Comparison of ENCODE assay signal across 13 cellular contexts in the genomic region with DNA sequence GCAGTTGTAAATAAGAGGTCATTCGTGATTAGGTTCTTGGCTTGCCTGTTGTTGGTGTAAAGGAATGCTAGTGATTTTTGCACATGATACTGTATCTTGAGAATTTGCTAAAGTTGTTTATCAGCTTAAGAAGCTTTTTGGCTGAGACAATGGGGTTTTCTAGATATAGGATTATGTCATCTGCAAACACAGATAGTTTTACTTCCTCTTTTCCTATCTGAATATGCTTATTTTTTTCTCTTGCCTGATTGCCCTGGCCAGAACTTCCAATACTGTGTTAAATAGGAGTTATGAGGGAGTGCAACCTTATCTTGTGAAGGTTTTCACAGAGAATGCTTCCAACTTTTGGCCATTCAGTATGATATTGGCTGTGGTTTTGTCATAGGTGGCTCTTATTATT.
DNase-seq lines count a peak whose midpoint lies in the region; ATAC-seq lines count a peak whose summit lies in the region.
"Had no signal": no experiment of that assay in that cellular context is flagged by ENCODE, and none has a peak within 500 bp of the region (broad histone marks: within the 10 kb centered on the region; RNA-seq: fewer than 3 reads in every experiment).

No MANE protein-coding gene starts in this region.

- ATAC-seq in GM19467 (IDR thresholded peaks at IDR 0.05; ENCODE audit: unreplicated experiment) (peak; percentile 73), HG02981 (IDR thresholded peaks at IDR 0.05; ENCODE audit: unreplicated experiment) (peak; percentile 80)
- ATAC-seq in activated T-helper 17 cell treated with anti-CD3 and anti-CD28 coated beads, Interleukin-2, amount 50 U/mL, for 72 hours (replicated peaks): no peak
- ATAC-seq: pancreas had no signal

- no peak overlapping the region for H3K4me3 Mint-ChIP-seq in activated T-helper 17 cell treated with anti-CD3 and anti-CD28 coated beads, Interleukin-2, amount 50 U/mL, for 72 hours
- H3K4me3 Mint-ChIP-seq in activated naive CD8-positive, alpha-beta T cell treated with anti-CD3 and anti-CD28 coated beads for 36 hours: no peak overlapping the region

- no peaks in the 10 kb centered on the region for H3K4me1 Mint-ChIP-seq in activated T-helper 17 cell treated with anti-CD3 and anti-CD28 coated beads, Interleukin-2, amount 50 U/mL, for 72 hours
- no peaks in the 10 kb centered on the region for H3K4me1 Mint-ChIP-seq in activated naive CD8-positive, alpha-beta T cell treated with anti-CD3 and anti-CD28 coated beads for 36 hours

- H3K36me3 Mint-ChIP-seq in activated T-helper 17 cell treated with anti-CD3 and anti-CD28 coated beads, Interleukin-2, amount 50 U/mL, for 72 hours (ENCODE audit: low read depth): no peaks in the 10 kb centered on the region
- no peaks in the 10 kb centered on the region for H3K36me3 Mint-ChIP-seq in activated naive CD8-positive, alpha-beta T cell treated with anti-CD3 and anti-CD28 coated beads for 36 hours

- H3K9me3 Mint-ChIP-seq in activated T-helper 17 cell treated with anti-CD3 and anti-CD28 coated beads, Interleukin-2, amount 50 U/mL, for 72 hours: peaks cover 22% of the 10 kb centered on the region
- H3K9me3 Mint-ChIP-seq in activated naive CD8-positive, alpha-beta T cell treated with anti-CD3 and anti-CD28 coated beads for 36 hours: peaks cover 5% of the 10 kb centered on the region

- H3K27ac Mint-ChIP-seq in activated T-helper 17 cell treated with anti-CD3 and anti-CD28 coated beads, Interleukin-2, amount 50 U/mL, for 72 hours: no peak overlapping the region
- no peak overlapping the region for H3K27ac Mint-ChIP-seq in activated naive CD8-positive, alpha-beta T cell treated with anti-CD3 and anti-CD28 coated beads for 36 hours

- DNase-seq in CMK (ENCODE audit: low read depth) (peak; percentile 42), MV-4-11 (lab: John Stamatoyannopoulos, UW) (peak; percentile 70), NCI-H1417 (lab: John Stamatoyannopoulos, UW) (no peak)
- no peak for DNase-seq in stimulated activated CD4-positive, alpha-beta T cell treated with anti-CD3 and anti-CD28 coated beads, Interleukin-4, amount 100 ng/mL, for 4 hours
- no peak for DNase-seq in activated naive CD8-positive, alpha-beta T cell treated with anti-CD3 and anti-CD28 coated beads for 36 hours
- DNase-seq: activated T-cell treated with anti-CD3 and anti-CD28 coated beads for 4 hours; hippocampal formation; NCI-H1417 treated with DMSO at 0.1 percent for 48 hours; pancreas; stimulated activated naive CD4-positive, alpha-beta T cell treated with Interleukin-2 at 50 U/mL for 16 hours had no signal

- H3K27me3 Mint-ChIP-seq in activated T-helper 17 cell treated with anti-CD3 and anti-CD28 coated beads, Interleukin-2, amount 50 U/mL, for 72 hours: no peaks in the 10 kb centered on the region
- no peaks in the 10 kb centered on the region for H3K27me3 Mint-ChIP-seq in activated naive CD8-positive, alpha-beta T cell treated with anti-CD3 and anti-CD28 coated beads for 36 hours

Comparison
In these comparisons a context has a peak if more than half of its experiments do, and no peak if none do; other contexts are left out.
1. DNase-seq: peak in CMK (single experiment) and MV-4-11 (single experiment); none in NCI-H1417 (0 of 3), stimulated activated CD4-positive, alpha-beta T cell treated with anti-CD3 and anti-CD28 coated beads, Interleukin-4, amount 100 ng/mL, for 4 hours (0 of 2) and activated naive CD8-positive, alpha-beta T cell treated with anti-CD3 and anti-CD28 coated beads for 36 hours (single experiment).